23 cellular contexts compared by ENCODE assay signal in genomic region chr12:105089817-105090216, GRCh38.
"Had no signal": no experiment of that assay in that cellular context is flagged by ENCODE, and none has a peak within 500 bp of the region (broad histone marks: within the 10 kb centered on the region; RNA-seq: fewer than 3 reads in every experiment).

No MANE protein-coding gene starts in this region.

- H3K4me3 ChIP-seq: cardiac muscle cell, SJSA1 had no signal

- H3K27me3 ChIP-seq: cardiac muscle cell, SJSA1 had no signal

- H3K4me1 ChIP-seq: SJSA1 had no signal

- H3K27ac ChIP-seq: brain microvascular endothelial cell, cardiac muscle cell, SJSA1 had no signal

- DNase-seq: activated B cell treated with CpG ODN at 0.5 μM for 24 hours; activated CD4-positive, alpha-beta memory T cell treated with anti-CD3 and anti-CD28 coated beads for 36 hours; activated CD4-positive, alpha-beta T cell treated with anti-CD3 and anti-CD28 coated beads for 1 hour; activated CD4-positive, alpha-beta T cell treated with anti-CD3 and anti-CD28 coated beads, Interleukin-2, amount 10 ng/mL, durations not matched to agents 24 days and 14 days; activated CD8-positive, alpha-beta memory T cell treated with anti-CD3 and anti-CD28 coated beads for 24 hours; activated gamma-delta T cell; activated naive CD4-positive, alpha-beta T cell treated with anti-CD3 and anti-CD28 coated beads for 36 hours; activated naive CD8-positive, alpha-beta T cell treated with anti-CD3 and anti-CD28 coated beads for 36 hours; activated T-cell treated with anti-CD3 and anti-CD28 coated beads, Interleukin-2, amount 50 U/mL, for 4 hours; brain microvascular endothelial cell; NCI-H1105; NCI-H1436; NCI-H1694 treated with DMSO at 0.1 percent for 48 hours; NCI-H2029 treated with DMSO at 0.1 percent for 48 hours; NCI-H510A treated with DMSO at 0.1 percent for 48 hours; NCI-H69; PC-3; SHP77; T-helper 17 cell; T-helper 9 cell had no signal

- H3K36me3 ChIP-seq: brain microvascular endothelial cell, cardiac muscle cell, SJSA1 had no signal

- ATAC-seq: activated T-cell treated with anti-CD3 and anti-CD28 coated beads, Interleukin-2, amount 50 U/mL, for 4 hours; PC-3; T-helper 17 cell had no signal

- FAIRE-seq: RCC 7860 had no signal
